7 cellular contexts compared by ENCODE assay signal in the genomic region with DNA sequence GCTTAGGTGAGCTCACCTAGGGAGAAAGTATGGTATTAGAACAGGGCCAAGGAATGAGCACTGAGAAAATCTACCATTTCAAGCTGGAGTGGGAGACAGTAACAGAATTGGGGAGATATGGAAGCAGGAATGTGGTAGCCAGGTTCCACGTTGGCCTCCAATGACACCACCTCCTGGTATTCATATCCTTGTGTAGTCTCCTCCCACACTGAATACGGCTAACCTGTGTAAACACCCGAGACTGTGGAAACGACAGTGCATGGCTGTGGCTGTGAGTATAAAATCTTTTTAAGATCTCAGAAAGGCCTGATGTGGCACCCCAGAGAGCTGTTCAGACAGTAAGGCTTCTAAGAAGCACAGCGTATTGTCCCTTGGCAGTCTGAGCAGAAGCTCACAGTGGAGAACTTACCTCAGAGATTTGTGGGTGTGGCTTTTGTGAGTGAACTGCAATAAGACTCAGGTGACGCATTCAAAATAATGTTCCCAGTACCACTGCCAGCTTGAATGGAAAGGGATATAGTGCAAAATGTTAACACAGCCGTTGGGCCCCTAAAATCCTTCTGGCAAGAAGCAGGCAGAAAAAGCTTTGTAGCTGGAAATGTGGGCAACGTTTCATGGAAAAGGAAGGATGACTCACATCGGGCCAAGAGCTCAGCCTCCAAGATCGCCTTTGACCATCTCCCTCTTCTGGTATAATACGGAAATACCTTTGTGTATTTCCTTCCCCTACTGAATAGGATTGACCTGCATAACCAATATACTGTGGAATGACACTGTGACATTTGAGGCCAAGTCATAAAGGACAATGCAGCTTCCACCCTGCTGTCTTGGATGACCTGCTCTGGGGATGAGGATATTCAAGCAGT. TPM values are rescaled to one million over a fixed set of nuclear protein-coding genes. Genes with fewer than 3 reads are reported as not detected.
DNase-seq lines count a peak whose midpoint lies in the region; ATAC-seq and TF ChIP-seq lines count a peak whose summit lies in the region.

No MANE protein-coding gene starts in this region.

- no peak for TF ChIP-seq EP300 in SK-N-SH (IDR thresholded peaks at IDR 0.05; ENCODE audit: borderline replicate concordance in 1 of 2, low read depth in 1 of 2, low read length in 1 of 2)

- H4K20me1 ChIP-seq in SK-N-SH (ENCODE audit: insufficient read depth), result no peaks in the 10 kb centered on the region

- H3K36me3 ChIP-seq in SK-N-SH (replicated peaks in 1 of 2; ENCODE audit: control insufficient read depth in 1 of 2, insufficient read depth in 2 of 2, low read length in 1 of 2), result no peaks in the 10 kb centered on the region
- H3K36me3 ChIP-seq in thoracic aorta, result no peaks in the 10 kb centered on the region

- ATAC-seq in thoracic aorta (ENCODE audit: insufficient number of reproducible peaks, low FRiP score, low read depth), result peak; percentile 51

- H3F3A ChIP-seq in SK-N-SH (replicated peaks; ENCODE audit: insufficient read depth), result peaks cover 4% of the 10 kb centered on the region

- no peaks in the 10 kb centered on the region for H3K9me2 ChIP-seq in SK-N-SH

- TF ChIP-seq RAD21 in SK-N-SH (IDR thresholded peaks at IDR 0.05; ENCODE audit: low read length), result no peak

- CTCF ChIA-PET in SK-N-SH (lab: Yijun Ruan, JAX), result interaction anchor here (1.2 to 2.4 kb wide), 2 partner anchors 58 to 267 kb away, joined by 3 to 7 read pairs; no protein-coding TSS in a partner anchor

- peak overlapping the region; percentile 7; the same call in 1 of the 2 replicates for H2AFZ ChIP-seq in SK-N-SH (ENCODE audit: low read depth)

- TF ChIP-seq CTCF in HL-60 (IDR thresholded peaks at IDR 0.05; ENCODE audit: insufficient read depth, low read length) (peak; percentile 5), SK-N-SH (IDR thresholded peaks at IDR 0.05) (peak; percentile 61), thoracic aorta (IDR thresholded peaks at IDR 0.05) (no peak)

- H3K27ac ChIP-seq in HL-60 (replicated peaks), result no peak overlapping the region
- H3K27ac ChIP-seq in SK-N-SH (ENCODE audit: low read depth in 2 of 2, low read length in 1 of 2), result peak overlapping the region in 1 of 2 experiments; percentile 66; a peak in 2 of 4 replicates
- peak overlapping the region in 1 of 2 donors; percentile 24 for H3K27ac ChIP-seq in thoracic aorta

- no peaks in the 10 kb centered on the region for H3K79me2 ChIP-seq in SK-N-SH (ENCODE audit: insufficient read depth)

- POLR2A ChIA-PET in SK-N-SH (lab: Yijun Ruan, JAX), result no interaction called here

- H3K9ac ChIP-seq in SK-N-SH, result no peak overlapping the region

- WGBS in SK-N-SH (ENCODE audit: low lambda C conversion rate), result 43% methylated on average over 11 of the region's 11 CpGs

- H3K4me2 ChIP-seq in SK-N-SH, result peak overlapping the region; percentile 69

- peaks cover 0 to 4% of the 10 kb centered on the region in 2 experiments; a peak in 3 of 4 replicates for H3K4me1 ChIP-seq in SK-N-SH (ENCODE audit: control insufficient read depth in 1 of 2, insufficient read depth in 2 of 2, low read depth in 1 of 2, low read length in 1 of 2)
- peaks cover 0 to 17% of the 10 kb centered on the region in 2 donors for H3K4me1 ChIP-seq in thoracic aorta (ENCODE audit: control insufficient read depth in 1 of 2, low read depth in 2 of 2)

- H3K27me3 ChIP-seq in HL-60 (ENCODE audit: insufficient read depth, poor library complexity, severe bottlenecking) (no peaks in the 10 kb centered on the region), SK-N-SH (ENCODE audit: insufficient read depth) (no peaks in the 10 kb centered on the region), thoracic aorta (replicated peaks; ENCODE audit: insufficient read depth) (no peaks in the 10 kb centered on the region)

- H3K4me3 ChIP-seq in HL-60 (replicated peaks; ENCODE audit: insufficient read depth, low read length), result no peak overlapping the region
- H3K4me3 ChIP-seq in SK-N-SH (ENCODE audit: low read depth in 2 of 2, low read length in 1 of 2), result no peak overlapping the region
- no peak overlapping the region for H3K4me3 ChIP-seq in thoracic aorta

- H3K9me3 ChIP-seq in SK-N-SH (no peaks in the 10 kb centered on the region), thoracic aorta (no peaks in the 10 kb centered on the region)

- DNase-seq in HL-60 (ENCODE audit: low read depth in 1 of 2, low spot score in 1 of 2), result peak in 1 of 2 experiments; percentile 10
- DNase-seq in SK-N-SH, result no peak
- peak; percentile 86 for DNase-seq in glomerular endothelial cell (ENCODE audit: extremely low read depth, low read depth, low spot score)
- no peak for DNase-seq in thoracic aorta (ENCODE audit: low spot score)
- DNase-seq in activated CD4-positive, alpha-beta T cell treated with anti-CD3 and anti-CD28 coated beads, Interleukin-2, amount 50 U/mL, for 4 hours, result no peak
- DNase-seq in ecto neural progenitor cell (ENCODE audit: low spot score), result no peak
- no peak for DNase-seq in NCI-H1930 (lab: John Stamatoyannopoulos, UW)

TF ChIP-seq in SK-N-SH, 30 proteins besides CTCF, POLR2A, EP300 and RAD21:
- TF ChIP-seq JUND (IDR thresholded peaks at IDR 0.05) (peak; percentile 52), FOSL2 (IDR thresholded peaks at IDR 0.05; ENCODE audit: borderline replicate concordance, low read depth) (peak; percentile 58; the same call in 1 of the 2 replicates), NRF1 (IDR thresholded peaks at IDR 0.05; ENCODE audit: low read depth, low read length) (no peak), TEAD4 (IDR thresholded peaks at IDR 0.05; ENCODE audit: borderline replicate concordance, insufficient read depth) (no peak), MXI1 (IDR thresholded peaks at IDR 0.05; ENCODE audit: low read depth, low read length) (no peak), YY1 (IDR thresholded peaks at IDR 0.05; ENCODE audit: low read depth) (no peak), CHD2 (IDR thresholded peaks at IDR 0.05; ENCODE audit: low read length, partially characterized antibody) (no peak)
- TF ChIP-seq, protein P1, sequence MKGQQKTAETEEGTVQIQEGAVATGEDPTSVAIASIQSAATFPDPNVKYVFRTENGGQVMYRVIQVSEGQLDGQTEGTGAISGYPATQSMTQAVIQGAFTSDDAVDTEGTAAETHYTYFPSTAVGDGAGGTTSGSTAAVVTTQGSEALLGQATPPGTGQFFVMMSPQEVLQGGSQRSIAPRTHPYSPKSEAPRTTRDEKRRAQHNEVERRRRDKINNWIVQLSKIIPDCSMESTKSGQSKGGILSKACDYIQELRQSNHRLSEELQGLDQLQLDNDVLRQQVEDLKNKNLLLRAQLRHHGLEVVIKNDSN (IDR thresholded peaks at IDR 0.05; ENCODE audit: borderline replicate concordance, low read depth), result no peak
- TF ChIP-seq, protein P2, sequence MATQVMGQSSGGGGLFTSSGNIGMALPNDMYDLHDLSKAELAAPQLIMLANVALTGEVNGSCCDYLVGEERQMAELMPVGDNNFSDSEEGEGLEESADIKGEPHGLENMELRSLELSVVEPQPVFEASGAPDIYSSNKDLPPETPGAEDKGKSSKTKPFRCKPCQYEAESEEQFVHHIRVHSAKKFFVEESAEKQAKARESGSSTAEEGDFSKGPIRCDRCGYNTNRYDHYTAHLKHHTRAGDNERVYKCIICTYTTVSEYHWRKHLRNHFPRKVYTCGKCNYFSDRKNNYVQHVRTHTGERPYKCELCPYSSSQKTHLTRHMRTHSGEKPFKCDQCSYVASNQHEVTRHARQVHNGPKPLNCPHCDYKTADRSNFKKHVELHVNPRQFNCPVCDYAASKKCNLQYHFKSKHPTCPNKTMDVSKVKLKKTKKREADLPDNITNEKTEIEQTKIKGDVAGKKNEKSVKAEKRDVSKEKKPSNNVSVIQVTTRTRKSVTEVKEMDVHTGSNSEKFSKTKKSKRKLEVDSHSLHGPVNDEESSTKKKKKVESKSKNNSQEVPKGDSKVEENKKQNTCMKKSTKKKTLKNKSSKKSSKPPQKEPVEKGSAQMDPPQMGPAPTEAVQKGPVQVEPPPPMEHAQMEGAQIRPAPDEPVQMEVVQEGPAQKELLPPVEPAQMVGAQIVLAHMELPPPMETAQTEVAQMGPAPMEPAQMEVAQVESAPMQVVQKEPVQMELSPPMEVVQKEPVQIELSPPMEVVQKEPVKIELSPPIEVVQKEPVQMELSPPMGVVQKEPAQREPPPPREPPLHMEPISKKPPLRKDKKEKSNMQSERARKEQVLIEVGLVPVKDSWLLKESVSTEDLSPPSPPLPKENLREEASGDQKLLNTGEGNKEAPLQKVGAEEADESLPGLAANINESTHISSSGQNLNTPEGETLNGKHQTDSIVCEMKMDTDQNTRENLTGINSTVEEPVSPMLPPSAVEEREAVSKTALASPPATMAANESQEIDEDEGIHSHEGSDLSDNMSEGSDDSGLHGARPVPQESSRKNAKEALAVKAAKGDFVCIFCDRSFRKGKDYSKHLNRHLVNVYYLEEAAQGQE (IDR thresholded peaks at IDR 0.05; ENCODE audit: low read depth, low read length), result no peak
- TF ChIP-seq, protein P3, sequence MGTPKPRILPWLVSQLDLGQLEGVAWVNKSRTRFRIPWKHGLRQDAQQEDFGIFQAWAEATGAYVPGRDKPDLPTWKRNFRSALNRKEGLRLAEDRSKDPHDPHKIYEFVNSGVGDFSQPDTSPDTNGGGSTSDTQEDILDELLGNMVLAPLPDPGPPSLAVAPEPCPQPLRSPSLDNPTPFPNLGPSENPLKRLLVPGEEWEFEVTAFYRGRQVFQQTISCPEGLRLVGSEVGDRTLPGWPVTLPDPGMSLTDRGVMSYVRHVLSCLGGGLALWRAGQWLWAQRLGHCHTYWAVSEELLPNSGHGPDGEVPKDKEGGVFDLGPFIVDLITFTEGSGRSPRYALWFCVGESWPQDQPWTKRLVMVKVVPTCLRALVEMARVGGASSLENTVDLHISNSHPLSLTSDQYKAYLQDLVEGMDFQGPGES (IDR thresholded peaks at IDR 0.05; ENCODE audit: low read depth, low read length), result no peak

RNA-seq across cellular contexts. Expression of a gene that starts 14.4 kb away (rescaled TPM):
- polyA plus RNA-seq in SK-N-SH (2012; rRNA removed), result not detected in 2 replicates
- polyA plus RNA-seq in SK-N-SH (2012; cell fraction: cytosol; rRNA removed), result not detected in 2 replicates
- polyA plus RNA-seq in SK-N-SH (2012; cell fraction: nucleus; rRNA removed), result not detected in 2 replicates
- total RNA-seq in glomerular endothelial cell (3.5 and 6.6 TPM in 2 replicates), thoracic aorta (under 1 TPM; 0.41 to 0.56 TPM)

RNA-seq across cellular contexts. Expression of a gene that starts 38.2 kb away (rescaled TPM):
- not detected in 2 replicates for polyA plus RNA-seq in SK-N-SH (2012; rRNA removed)
- 0.03 and 0.05 TPM in 2 replicates for polyA plus RNA-seq in SK-N-SH (2012; cell fraction: cytosol; rRNA removed)
- polyA plus RNA-seq in SK-N-SH (2012; cell fraction: nucleus; rRNA removed), result 0.04 TPM in 1 of 2 replicates, not detected in the other
- total RNA-seq in glomerular endothelial cell (32.8 and 80.0 TPM in 2 replicates), thoracic aorta (not detected)

Comparison
In these comparisons a context has a peak if more than half of its experiments do, and no peak if none do; other contexts are left out.
1. RNA of a gene that starts 38.2 kb away (total RNA-seq): 32.8 to 80.0 TPM in glomerular endothelial cell; not detected in thoracic aorta; every median in the first group is over 10 times any median in the second.